In genomic region chr6:141610741-141611140, GRCh38 we compare ENCODE assay signal across 11 cellular contexts.
DNase-seq lines count a peak whose midpoint lies in the region; ATAC-seq, FAIRE-seq and TF ChIP-seq lines count a peak whose summit lies in the region.
"Had no signal": no experiment of that assay in that cellular context is flagged by ENCODE, and none has a peak within 500 bp of the region (broad histone marks: within the 10 kb centered on the region; RNA-seq: fewer than 3 reads in every experiment).

No MANE protein-coding gene starts in this region.

- DNase-seq in AG09309 (ENCODE audit: low read depth) (no peak), HT-29 (ENCODE audit: low spot score) (peak; percentile 16), astrocyte of the cerebellum (ENCODE audit: low read depth) (no peak), kidney (peak; percentile 22), upper lobe of right lung (no peak), COLO668 (lab: John Stamatoyannopoulos, UW; ENCODE audit: unreplicated experiment) (no peak), Right ventricle myocardium superior (no peak)
- DNase-seq in stimulated activated CD8-positive, alpha-beta memory T cell treated with anti-CD3 and anti-CD28 coated beads, Interleukin-4, amount 100 ng/mL, for 48 hours: no peak
- DNase-seq: NCI-H1417, OCI-M1, WERI-Rb-1 had no signal

- FAIRE-seq in kidney (lab: Jason Lieb, UNC): no peak

- ATAC-seq in upper lobe of right lung (no peak), Right ventricle myocardium superior (ENCODE audit: poor library complexity) (no peak)

- H3K4me1 ChIP-seq in kidney (ENCODE audit: control insufficient read depth in 1 of 2, insufficient read depth in 1 of 2, low read depth in 1 of 2, low read length in 2 of 2) (no peaks in the 10 kb centered on the region), upper lobe of right lung (no peaks in the 10 kb centered on the region)

- H3K4me3 ChIP-seq in AG09309 (ENCODE audit: control insufficient read depth, low read depth, low read length): no peak overlapping the region
- no peak overlapping the region for H3K4me3 ChIP-seq in astrocyte of the cerebellum (ENCODE audit: low read depth, low read length)
- no peak overlapping the region for H3K4me3 ChIP-seq in kidney (ENCODE audit: low read length in 2 of 2)
- H3K4me3 ChIP-seq in upper lobe of right lung: no peak overlapping the region

- H3K27ac ChIP-seq in kidney (ENCODE audit: low read depth in 2 of 2, low read length in 2 of 2) (no peak overlapping the region), upper lobe of right lung (no peak overlapping the region)
- H3K27ac ChIP-seq: WERI-Rb-1 had no signal

- in situ Hi-C loops in astrocyte of the cerebellum (cut with HindIII; ENCODE audit: low sequenced_read_pairs): no loop called here

- TF ChIP-seq CTCF in AG09309 (IDR thresholded peaks at IDR 0.05; ENCODE audit: control insufficient read depth, insufficient read depth, low read depth, low read length, missing control alignments) (peak; percentile 24), astrocyte of the cerebellum (IDR thresholded peaks at IDR 0.05; ENCODE audit: low read depth, low read length, missing control alignments) (peak; percentile 41), kidney (IDR thresholded peaks at IDR 0.05; ENCODE audit: borderline replicate concordance, extremely low read depth, insufficient read depth) (no peak), upper lobe of right lung (IDR thresholded peaks at IDR 0.05) (no peak)

- H3K36me3 ChIP-seq in kidney (ENCODE audit: control insufficient read depth in 1 of 2, insufficient read depth in 2 of 2, low read length in 2 of 2) (no peaks in the 10 kb centered on the region), upper lobe of right lung (no peaks in the 10 kb centered on the region)
- H3K36me3 ChIP-seq: WERI-Rb-1 had no signal

- no peaks in the 10 kb centered on the region for H3K27me3 ChIP-seq in upper lobe of right lung

- peaks cover 0 to 5% of the 10 kb centered on the region in 2 donors for H3K9me3 ChIP-seq in kidney (ENCODE audit: control insufficient read depth in 1 of 2, low read length in 2 of 2)
- no peaks in the 10 kb centered on the region for H3K9me3 ChIP-seq in upper lobe of right lung

- no peak overlapping the region for H3K9ac ChIP-seq in kidney (ENCODE audit: low read length in 2 of 2)

- intact Hi-C loops in kidney (cut with DNase I): no loop called here
- intact Hi-C loops in upper lobe of right lung (cut with DNase I): no loop called here
- intact Hi-C loops in Right ventricle myocardium superior (cut with DNase I): no loop called here

Comparison
In these comparisons a context has a peak if more than half of its experiments do, and no peak if none do; other contexts are left out.
1. DNase-seq: peak in HT-29 (single experiment) and kidney (single experiment); none in AG09309 (single experiment), astrocyte of the cerebellum (single experiment), upper lobe of right lung (single experiment), COLO668 (single experiment), stimulated activated CD8-positive, alpha-beta memory T cell treated with anti-CD3 and anti-CD28 coated beads, Interleukin-4, amount 100 ng/mL, for 48 hours (single experiment) and Right ventricle myocardium superior (single experiment).
2. CTCF ChIP-seq: peak in AG09309 (single experiment) and astrocyte of the cerebellum (single experiment); none in kidney (single experiment) and upper lobe of right lung (single experiment).